Comparison of ENCODE assay signal across 24 cellular contexts in the genomic region with DNA sequence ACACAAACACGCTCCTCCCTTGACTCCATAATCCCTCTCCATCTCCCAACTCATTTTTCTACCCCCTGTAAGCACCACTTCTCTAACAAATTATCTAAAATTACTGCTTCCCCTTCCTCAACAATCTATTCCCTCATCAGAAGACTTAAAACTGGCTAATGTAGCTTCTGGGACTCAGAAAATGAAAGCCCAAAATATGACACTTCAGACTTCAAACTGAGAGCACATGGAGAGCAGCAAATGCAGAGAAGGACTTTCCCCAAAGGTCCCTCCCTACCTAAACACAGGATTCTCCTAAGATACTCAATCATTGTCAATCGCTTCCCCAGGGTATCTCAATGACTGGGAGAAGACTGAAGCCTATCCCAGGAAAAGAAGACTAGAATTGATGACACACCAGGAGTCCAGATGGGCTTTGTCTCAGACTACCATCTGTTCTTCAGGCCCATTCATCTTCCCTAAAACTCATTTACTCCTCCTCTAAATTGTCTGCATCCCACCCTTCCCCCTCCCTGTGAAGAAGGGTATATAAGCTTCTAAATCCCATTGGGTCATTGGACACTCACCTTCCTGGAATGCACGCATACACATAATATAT. TPM values are rescaled to one million over a fixed set of nuclear protein-coding genes. Genes with fewer than 3 reads are reported as not detected.
"Had no signal": no experiment of that assay in that cellular context is flagged by ENCODE, and none has a peak within 500 bp of the region (broad histone marks: within the 10 kb centered on the region; RNA-seq: fewer than 3 reads in every experiment).

No MANE protein-coding gene starts in this region.

- H3K27ac ChIP-seq: breast epithelium, VCaP had no signal

- DNase-seq: activated CD4-positive, alpha-beta memory T cell treated with anti-CD3 and anti-CD28 coated beads, Interleukin-2, amount 10 ng/mL, durations not matched to agents 7 days and 5 days; activated CD4-positive, alpha-beta T cell treated with anti-CD3 and anti-CD28 coated beads for 36 hours; activated CD4-positive, alpha-beta T cell treated with anti-CD3 and anti-CD28 coated beads, Interleukin-2, amount 50 U/mL, for 1 hour; activated CD8-positive, alpha-beta memory T cell treated with anti-CD3 and anti-CD28 coated beads, Interleukin-2, amount 50 U/mL, for 4 hours; activated effector memory CD4-positive, alpha-beta T cell treated with Interleukin-2 at 50 U/mL for 16 hours; activated naive CD4-positive, alpha-beta T cell; activated T-cell treated with anti-CD3 and anti-CD28 coated beads, Interleukin-2, amount 50 U/mL, for 1 hour; aorta; caudate nucleus; Karpas-422; MM.1S; NCI-H1105; NCI-H1436; NCI-H187; NCI-H2081; NCI-H526; PC-3; SHP77 treated with DMSO at 0.1 percent for 48 hours; T1000 had no signal

- H3K4me3 ChIP-seq: breast epithelium had no signal

- H3K4me1 ChIP-seq: breast epithelium had no signal

- H3K9me3 Mint-ChIP-seq: activated T-helper 1 cell treated with anti-CD3 and anti-CD28 coated beads, Interleukin-12 subunit alpha, Interleukin-12 subunit beta, Interleukin-2, Interleukin-4 antibody, amounts not matched to agents 30 ng/mL and 10 ng/mL and 1 ng/mL, durations not matched to agents 14 hours and 24 hours and 36 hours; T-helper 1 cell treated with Interleukin-12 subunit alpha and Interleukin-12 subunit beta and Interleukin-4 antibody, amounts not matched to agents 30 μg/mL and 1 μg/mL, for 36 hours had no signal

- H3K4me3 Mint-ChIP-seq: activated CD4-positive, alpha-beta memory T cell treated with anti-CD3 and anti-CD28 coated beads, Interleukin-2, amount 10 ng/mL, durations not matched to agents 7 days and 5 days; activated CD4-positive, alpha-beta T cell treated with anti-CD3 and anti-CD28 coated beads for 36 hours; activated naive CD4-positive, alpha-beta T cell treated with anti-CD3 and anti-CD28 coated beads, Interleukin-2, amount 50 U/mL, for 24 hours; activated T-helper 1 cell treated with anti-CD3 and anti-CD28 coated beads, Interleukin-12 subunit alpha, Interleukin-12 subunit beta, Interleukin-2, Interleukin-4 antibody, amounts not matched to agents 30 ng/mL and 10 ng/mL and 1 ng/mL, durations not matched to agents 14 hours and 24 hours and 36 hours; T-helper 1 cell treated with Interleukin-12 subunit alpha and Interleukin-12 subunit beta and Interleukin-4 antibody, amounts not matched to agents 30 μg/mL and 1 μg/mL, for 36 hours had no signal

- H3K9me3 ChIP-seq: breast epithelium had no signal

- H3K27me3 ChIP-seq: breast epithelium had no signal

- H3K27ac Mint-ChIP-seq: activated CD4-positive, alpha-beta memory T cell treated with anti-CD3 and anti-CD28 coated beads, Interleukin-2, amount 10 ng/mL, durations not matched to agents 7 days and 5 days; activated CD4-positive, alpha-beta T cell treated with anti-CD3 and anti-CD28 coated beads for 36 hours; activated naive CD4-positive, alpha-beta T cell treated with anti-CD3 and anti-CD28 coated beads, Interleukin-2, amount 50 U/mL, for 24 hours; activated T-helper 1 cell treated with anti-CD3 and anti-CD28 coated beads, Interleukin-12 subunit alpha, Interleukin-12 subunit beta, Interleukin-2, Interleukin-4 antibody, amounts not matched to agents 30 ng/mL and 10 ng/mL and 1 ng/mL, durations not matched to agents 14 hours and 24 hours and 36 hours; T-helper 1 cell treated with Interleukin-12 subunit alpha and Interleukin-12 subunit beta and Interleukin-4 antibody, amounts not matched to agents 30 μg/mL and 1 μg/mL, for 36 hours had no signal

- ATAC-seq: activated CD4-positive, alpha-beta T cell treated with anti-CD3 and anti-CD28 coated beads for 36 hours; PC-3 had no signal

- H3K36me3 ChIP-seq: breast epithelium had no signal

- H3K36me3 Mint-ChIP-seq: activated naive CD4-positive, alpha-beta T cell treated with anti-CD3 and anti-CD28 coated beads, Interleukin-2, amount 50 U/mL, for 24 hours had no signal

- H3K27me3 Mint-ChIP-seq: activated CD4-positive, alpha-beta T cell treated with anti-CD3 and anti-CD28 coated beads for 36 hours; activated naive CD4-positive, alpha-beta T cell treated with anti-CD3 and anti-CD28 coated beads, Interleukin-2, amount 50 U/mL, for 24 hours had no signal

RNA-seq across cellular contexts. Expression of a gene that starts 39.2 kb away (rescaled TPM):
- total RNA-seq: activated CD4-positive, alpha-beta T cell treated with anti-CD3 and anti-CD28 coated beads for 36 hours; activated T-helper 1 cell treated with anti-CD3 and anti-CD28 coated beads, Interleukin-12 subunit alpha, Interleukin-12 subunit beta, Interleukin-2, Interleukin-4 antibody, amounts not matched to agents 30 ng/mL and 10 ng/mL and 1 ng/mL, durations not matched to agents 14 hours and 24 hours and 36 hours; PC-3 had no signal
